Comparison of ENCODE assay signal across 10 cellular contexts in genomic region chr11:60455531-60456042, GRCh38. TPM values are rescaled to one million over a fixed set of nuclear protein-coding genes. Genes with fewer than 3 reads are reported as not detected.
DNase-seq lines count a peak whose midpoint lies in the region; ATAC-seq and TF ChIP-seq lines count a peak whose summit lies in the region.
"Had no signal": no experiment of that assay in that cellular context is flagged by ENCODE, and none has a peak within 500 bp of the region (broad histone marks: within the 10 kb centered on the region; RNA-seq: fewer than 3 reads in every experiment).

Gene MS4A1 (plus strand): TSS chr11:60455847. CDS start chr11:60462375, 6,528 bp downstream.

- peak within 1 kb of the TSS; percentile 95 for H3K27ac Mint-ChIP-seq in memory B cell
- H3K27ac Mint-ChIP-seq: brain, nephron had no signal

- TF ChIP-seq EP300 in tibial nerve (IDR thresholded peaks at IDR 0.05) (no peak), suprapubic skin (IDR thresholded peaks at IDR 0.05) (no peak)

- H3K4me1 ChIP-seq in tibial nerve, result no peaks in the 10 kb centered on the region
- no peaks in the 10 kb centered on the region for H3K4me1 ChIP-seq in suprapubic skin

- H3K9me3 ChIP-seq in tibial nerve, result no peaks in the 10 kb centered on the region
- H3K9me3 ChIP-seq in suprapubic skin, result no peaks in the 10 kb centered on the region

- peak within 1 kb of the TSS; percentile 94 for H3K4me3 Mint-ChIP-seq in memory B cell
- H3K4me3 Mint-ChIP-seq: brain, nephron had no signal

- peaks cover 33% of the 10 kb centered on the region for H3K36me3 Mint-ChIP-seq in memory B cell
- H3K36me3 Mint-ChIP-seq: brain had no signal

- DNase-seq in memory B cell (ENCODE audit: low spot score in 2 of 2), result peak; percentile 65 to 88
- no peak for DNase-seq in tibial nerve (ENCODE audit: low spot score in 2 of 2)
- no peak for DNase-seq in HT-29 (ENCODE audit: low spot score)
- DNase-seq in suprapubic skin (ENCODE audit: low spot score in 2 of 2), result no peak
- DNase-seq in stimulated activated CD4-positive, alpha-beta T cell treated with anti-CD3 and anti-CD28 coated beads, Interleukin-4, amount 100 ng/mL, for 4 hours, result no peak

- TF ChIP-seq CTCF in tibial nerve (IDR thresholded peaks at IDR 0.05) (no peak), suprapubic skin (IDR thresholded peaks at IDR 0.05) (no peak)

- no peaks in the 10 kb centered on the region for H3K36me3 ChIP-seq in tibial nerve
- no peaks in the 10 kb centered on the region for H3K36me3 ChIP-seq in suprapubic skin

- WGBS in tibial nerve, 2 donors, result 65 to 75% methylated on average over 4 of the region's 4 CpGs
- 67% methylated on average over 4 of the region's 4 CpGs for WGBS in suprapubic skin

- peak within 1 kb of the TSS in 1 of 4 donors; percentile 56 for H3K27ac ChIP-seq in tibial nerve
- no peak within 1 kb of the TSS for H3K27ac ChIP-seq in suprapubic skin

- H3K9me3 Mint-ChIP-seq in memory B cell, result no peaks in the 10 kb centered on the region

- ATAC-seq in GM18517 (IDR thresholded peaks at IDR 0.05; ENCODE audit: unreplicated experiment) (peak; percentile 82), GM21423 (IDR thresholded peaks at IDR 0.05; ENCODE audit: unreplicated experiment) (peak; percentile 87), HG03139 (IDR thresholded peaks at IDR 0.05; ENCODE audit: unreplicated experiment) (peak; percentile 84), memory B cell (ENCODE audit: low read depth) (peak; percentile 85)

- H3K4me1 Mint-ChIP-seq in memory B cell, result peaks cover 41% of the 10 kb centered on the region
- H3K4me1 Mint-ChIP-seq: brain, nephron had no signal

- H3K27me3 ChIP-seq in tibial nerve (no peaks in the 10 kb centered on the region), suprapubic skin (no peaks in the 10 kb centered on the region)

- H3K27me3 Mint-ChIP-seq in memory B cell, result no peaks in the 10 kb centered on the region
- H3K27me3 Mint-ChIP-seq: brain had no signal

- H3K4me3 ChIP-seq in tibial nerve (peak within 1 kb of the TSS in 1 of 4 donors; percentile 35), suprapubic skin (no peak within 1 kb of the TSS)

- no peak for TF ChIP-seq POLR2A in tibial nerve (IDR thresholded peaks at IDR 0.05)
- no peak for TF ChIP-seq POLR2A in suprapubic skin (IDR thresholded peaks at IDR 0.05)

RNA-seq across cellular contexts. Expression of gene MS4A1, which starts in this region (rescaled TPM):
- total RNA-seq in tibial nerve (1 to 10 TPM in 1 of 4 donors, not detected in 3; 1.3 TPM), suprapubic skin (under 1 TPM in 1 of 4 donors, not detected in 3; 0.81 TPM)
- not detected in 2 replicates for total RNA-seq in HT-29 (2014; rRNA removed; shearing (Covaris generic))

Comparison
In these comparisons a context has a peak if more than half of its experiments do, and no peak if none do; other contexts are left out.
1. DNase-seq: peak in memory B cell (2 of 2); none in tibial nerve (0 of 2), HT-29 (single experiment), suprapubic skin (0 of 2) and stimulated activated CD4-positive, alpha-beta T cell treated with anti-CD3 and anti-CD28 coated beads, Interleukin-4, amount 100 ng/mL, for 4 hours (0 of 2).
2. Peak in every context shown above with its lines, with median percentiles within 50 percentile points of each other: ATAC-seq.